ENCODE assay signal across 8 cellular contexts in genomic region chr10:48523212-48523819, GRCh38.
DNase-seq lines count a peak whose midpoint lies in the region; ATAC-seq and TF ChIP-seq lines count a peak whose summit lies in the region.
"Had no signal": no experiment of that assay in that cellular context is flagged by ENCODE, and none has a peak within 500 bp of the region (broad histone marks: within the 10 kb centered on the region; RNA-seq: fewer than 3 reads in every experiment).

No MANE protein-coding gene starts in this region.

- peaks cover 16% of the 10 kb centered on the region for H3K4me1 Mint-ChIP-seq in stimulated activated naive CD8-positive, alpha-beta T cell treated with anti-CD3 and anti-CD28 coated beads, Interleukin-15, amount 100 ng/mL, for 72 hours

- H3K9me3 Mint-ChIP-seq in stimulated activated naive CD8-positive, alpha-beta T cell treated with anti-CD3 and anti-CD28 coated beads, Interleukin-15, amount 100 ng/mL, for 72 hours = peaks cover 0 to 1% of the 10 kb centered on the region in 2 donors

- peak; percentile 49; the same call in 1 of the 2 replicates for TF ChIP-seq EP300 in Ishikawa (IDR thresholded peaks at IDR 0.05; ENCODE audit: borderline replicate concordance)

- no peak overlapping the region for H3K27ac Mint-ChIP-seq in stimulated activated naive CD8-positive, alpha-beta T cell treated with anti-CD3 and anti-CD28 coated beads, Interleukin-15, amount 100 ng/mL, for 72 hours

- H3K27me3 ChIP-seq in liver (ENCODE audit: control insufficient read depth in 4 of 4, insufficient read depth in 4 of 4, low read length in 3 of 4) (peaks cover 0 to 4% (median 0%) of the 10 kb centered on the region in 4 donors), thyroid gland (no peaks in the 10 kb centered on the region)

- ATAC-seq in stimulated activated naive CD8-positive, alpha-beta T cell treated with anti-CD3 and anti-CD28 coated beads, Interleukin-15, amount 100 ng/mL, for 72 hours = no peak
- no peak for ATAC-seq in GM21390 (IDR thresholded peaks at IDR 0.05; ENCODE audit: unreplicated experiment)

- TF ChIP-seq POLR2A in thyroid gland (IDR thresholded peaks at IDR 0.05) = peak in 1 of 2 donors; percentile 45

- H3K9me3 ChIP-seq in liver (ENCODE audit: control insufficient read depth in 4 of 4, low read length in 3 of 4) (no peaks in the 10 kb centered on the region), thyroid gland (no peaks in the 10 kb centered on the region)
- H3K9me3 ChIP-seq: neutrophil had no signal

- intact Hi-C loops in thyroid gland (cut with DNase I) = no loop called here

- no peak for TF ChIP-seq CTCF in liver (IDR thresholded peaks at IDR 0.05; ENCODE audit: low read depth, low read length, missing input control)
- TF ChIP-seq CTCF in thyroid gland (IDR thresholded peaks at IDR 0.05) = no peak

- H3K4me3 Mint-ChIP-seq in stimulated activated naive CD8-positive, alpha-beta T cell treated with anti-CD3 and anti-CD28 coated beads, Interleukin-15, amount 100 ng/mL, for 72 hours = peak overlapping the region in 1 of 2 donors; percentile 47

- H3K4me1 ChIP-seq in liver (ENCODE audit: control insufficient read depth in 4 of 4, insufficient read depth in 4 of 4, low read length in 3 of 4) = peaks cover 7 to 15% (median 12%) of the 10 kb centered on the region in 4 donors
- peaks cover 15 to 27% of the 10 kb centered on the region in 2 donors for H3K4me1 ChIP-seq in thyroid gland

- peak overlapping the region in 2 of 3 donors; percentile 40 to 50 for H3K4me3 ChIP-seq in liver (ENCODE audit: low read depth in 1 of 3, low read length in 3 of 3)
- peak overlapping the region; percentile 34 to 61 (median 51) for H3K4me3 ChIP-seq in thyroid gland (replicated peaks in 1 of 3)

- no peak overlapping the region for H3K27ac ChIP-seq in liver (ENCODE audit: low read depth in 1 of 2, low read length in 2 of 2)
- peak overlapping the region; percentile 70 to 76 (median 75) for H3K27ac ChIP-seq in thyroid gland
- H3K27ac ChIP-seq: neutrophil had no signal

- 3% methylated on average over 47 of the region's 47 CpGs for WGBS in liver
- WGBS in thyroid gland, 2 donors = 3 to 8% methylated on average over 2 to 5 of the region's 47 CpGs

- H3K9ac ChIP-seq in liver (ENCODE audit: low read depth in 1 of 2, low read length in 2 of 2) = no peak overlapping the region

- H3K36me3 ChIP-seq in liver (ENCODE audit: control insufficient read depth in 4 of 4, insufficient read depth in 3 of 4, low read depth in 1 of 4, low read length in 3 of 4) (no peaks in the 10 kb centered on the region), thyroid gland (no peaks in the 10 kb centered on the region)
- H3K36me3 ChIP-seq: neutrophil had no signal

- H3K27me3 Mint-ChIP-seq in stimulated activated naive CD8-positive, alpha-beta T cell treated with anti-CD3 and anti-CD28 coated beads, Interleukin-15, amount 100 ng/mL, for 72 hours = peaks cover 89% of the 10 kb centered on the region

- peak; percentile 77 for DNase-seq in dedifferentiated amniotic fluid mesenchymal stem cell (ENCODE audit: extremely low spot score)
- peak; percentile 88 to 91 for DNase-seq in thyroid gland
- no peak for DNase-seq in HK-2 (ENCODE audit: unreplicated experiment)
- DNase-seq in stimulated activated naive CD8-positive, alpha-beta T cell treated with anti-CD3 and anti-CD28 coated beads, Interleukin-15, amount 100 ng/mL, for 72 hours = no peak

- peak; percentile 1; the same call in 1 of the 2 replicates for TF ChIP-seq RAD21 in Ishikawa (IDR thresholded peaks at IDR 0.05; ENCODE audit: low read depth)
- TF ChIP-seq RAD21 in liver (IDR thresholded peaks at IDR 0.05) = no peak

TF ChIP-seq in Ishikawa, 13 proteins besides CTCF, POLR2A, EP300 and RAD21 (continues in another document):
- no peak for TF ChIP-seq CREB1 (IDR thresholded peaks at IDR 0.05; ENCODE audit: low read depth)
- TF ChIP-seq TCF12 (IDR thresholded peaks at IDR 0.05; ENCODE audit: low read depth) = peak; percentile 32; the same call in 1 of the 2 replicates
- TF ChIP-seq CEBPB (IDR thresholded peaks at IDR 0.05) = no peak
- peak; percentile 68; the same call in 1 of the 2 replicates for TF ChIP-seq ZBTB7A (IDR thresholded peaks at IDR 0.05; ENCODE audit: low read depth)
- TF ChIP-seq MAX (IDR thresholded peaks at IDR 0.05) = 0 out of 2 replicates have a peak, but pooled peaks have one; percentile 17
- no peak for TF ChIP-seq REST (IDR thresholded peaks at IDR 0.05; ENCODE audit: low read depth)
- no peak for TF ChIP-seq EGR1 (IDR thresholded peaks at IDR 0.05)
- TF ChIP-seq TEAD4 (IDR thresholded peaks at IDR 0.05) = no peak
- no peak for TF ChIP-seq YY1 (IDR thresholded peaks at IDR 0.05; ENCODE audit: low read depth)
- TF ChIP-seq TAF1 (IDR thresholded peaks at IDR 0.05; ENCODE audit: low read depth) = no peak
- TF ChIP-seq FOXM1 (IDR thresholded peaks at IDR 0.05; ENCODE audit: borderline replicate concordance, low read depth) = no peak

TF ChIP-seq in liver, 16 proteins besides CTCF, POLR2A, EP300 and RAD21:
- TF ChIP-seq REST (IDR thresholded peaks at IDR 0.05) (no peak), GABPA (IDR thresholded peaks at IDR 0.05 in 1 of 2, conservative IDR thresholded peaks at IDR 0.05 in 1 of 2) (no peak), EGR1 (IDR thresholded peaks at IDR 0.05; ENCODE audit: low read depth in 2 of 2) (no peak), RXRA (IDR thresholded peaks at IDR 0.05) (no peak)
TF ChIP-seq in liver: peak in this region for 0.

Comparison
In these comparisons a context has a peak if more than half of its experiments do, and no peak if none do; other contexts are left out.
1. DNase-seq: peak in dedifferentiated amniotic fluid mesenchymal stem cell (single experiment) and thyroid gland (2 of 2); none in HK-2 (single experiment) and stimulated activated naive CD8-positive, alpha-beta T cell treated with anti-CD3 and anti-CD28 coated beads, Interleukin-15, amount 100 ng/mL, for 72 hours (0 of 2).
2. H3K27ac ChIP-seq: peak in thyroid gland (3 of 3); none in liver (0 of 2).